ENCODE assay signal across 21 cellular contexts in genomic region chr4:163816494-163816893, GRCh38.
A peak's percentile ranks its signal among the peaks of the same experiment; 100 is the strongest.
DNase-seq lines count a peak whose midpoint lies in the region; ATAC-seq and TF ChIP-seq lines count a peak whose summit lies in the region.
"Had no signal": no experiment of that assay in that cellular context is flagged by ENCODE, and none has a peak within 500 bp of the region (broad histone marks: within the 10 kb centered on the region; RNA-seq: fewer than 3 reads in every experiment).

No MANE protein-coding gene starts in this region.

- in situ Hi-C loops in GM13976 (cut with MboI; ENCODE audit: low sequenced_read_pairs, unreplicated experiment) = no loop called here

- DNase-seq in NCI-H1436 (lab: John Stamatoyannopoulos, UW) (peak; percentile 1), NCI-H1436 treated with DMSO at 0.1 percent for 48 hours (lab: John Stamatoyannopoulos, UW) (no peak), NCI-H69 (lab: John Stamatoyannopoulos, UW) (peak; percentile 0), glomerular visceral epithelial cell (ENCODE audit: extremely low spot score) (peak; percentile 1), GM13976 (ENCODE audit: low spot score) (no peak)
- DNase-seq in stimulated activated naive CD8-positive, alpha-beta T cell treated with anti-CD3 and anti-CD28 coated beads, Interleukin-15, amount 100 ng/mL, for 72 hours = no peak
- DNase-seq in activated CD4-positive, CD25-positive, alpha-beta regulatory T cell (lab: John Stamatoyannopoulos, UW) = no peak
- DNase-seq: activated CD8-positive, alpha-beta T cell treated with anti-CD3 and anti-CD28 coated beads, Interleukin-2, amount 10 ng/mL, durations not matched to agents 7 days and 5 days; activated T-cell treated with anti-CD3 and anti-CD28 coated beads, Interleukin-2, amount 50 U/mL, for 72 hours; body of pancreas; C1 segment of cervical spinal cord; colonic mucosa; MG63; NCI-H187 treated with DMSO at 0.1 percent for 48 hours; NCI-H526 treated with DMSO at 0.1 percent for 48 hours; stimulated activated CD4-positive, alpha-beta T cell treated with anti-CD3 and anti-CD28 coated beads, Interleukin-15, amount 100 ng/mL, for 24 hours; stimulated activated naive CD4-positive, alpha-beta T cell; SW 1271; upper lobe of left lung had no signal

- peak; percentile 43 for ATAC-seq in GM21526 (IDR thresholded peaks at IDR 0.05; ENCODE audit: low FRiP score, unreplicated experiment)
- ATAC-seq in stimulated activated naive CD8-positive, alpha-beta T cell treated with anti-CD3 and anti-CD28 coated beads, Interleukin-15, amount 100 ng/mL, for 72 hours = no peak
- ATAC-seq: activated CD8-positive, alpha-beta T cell treated with anti-CD3 and anti-CD28 coated beads, Interleukin-2, amount 10 ng/mL, durations not matched to agents 7 days and 5 days; activated T-cell treated with anti-CD3 and anti-CD28 coated beads, Interleukin-2, amount 50 U/mL, for 72 hours; body of pancreas had no signal

- H3K4me1 Mint-ChIP-seq in stimulated activated naive CD8-positive, alpha-beta T cell treated with anti-CD3 and anti-CD28 coated beads, Interleukin-15, amount 100 ng/mL, for 72 hours = no peaks in the 10 kb centered on the region

- no peaks in the 10 kb centered on the region for H3K9me3 Mint-ChIP-seq in stimulated activated naive CD8-positive, alpha-beta T cell treated with anti-CD3 and anti-CD28 coated beads, Interleukin-15, amount 100 ng/mL, for 72 hours
- H3K9me3 Mint-ChIP-seq: activated T-cell treated with anti-CD3 and anti-CD28 coated beads, Interleukin-2, amount 50 U/mL, for 72 hours had no signal

- H3K27ac Mint-ChIP-seq in stimulated activated naive CD8-positive, alpha-beta T cell treated with anti-CD3 and anti-CD28 coated beads, Interleukin-15, amount 100 ng/mL, for 72 hours = no peak overlapping the region
- H3K27ac Mint-ChIP-seq: activated CD8-positive, alpha-beta T cell treated with anti-CD3 and anti-CD28 coated beads, Interleukin-2, amount 10 ng/mL, durations not matched to agents 7 days and 5 days; activated naive CD8-positive, alpha-beta T cell; activated T-cell treated with anti-CD3 and anti-CD28 coated beads, Interleukin-2, amount 50 U/mL, for 72 hours had no signal

- H3K4me3 Mint-ChIP-seq in stimulated activated naive CD8-positive, alpha-beta T cell treated with anti-CD3 and anti-CD28 coated beads, Interleukin-15, amount 100 ng/mL, for 72 hours = no peak overlapping the region
- H3K4me3 Mint-ChIP-seq: activated CD8-positive, alpha-beta T cell treated with anti-CD3 and anti-CD28 coated beads, Interleukin-2, amount 10 ng/mL, durations not matched to agents 7 days and 5 days; activated naive CD8-positive, alpha-beta T cell; activated T-cell treated with anti-CD3 and anti-CD28 coated beads, Interleukin-2, amount 50 U/mL, for 72 hours had no signal

- H3K27me3 Mint-ChIP-seq in stimulated activated naive CD8-positive, alpha-beta T cell treated with anti-CD3 and anti-CD28 coated beads, Interleukin-15, amount 100 ng/mL, for 72 hours = no peaks in the 10 kb centered on the region
- H3K27me3 Mint-ChIP-seq: activated naive CD8-positive, alpha-beta T cell had no signal

- no peak for TF ChIP-seq CTCF in GM13976 (IDR thresholded peaks at IDR 0.05; ENCODE audit: borderline replicate concordance, control extremely low read depth, extremely low read depth, insufficient read depth, missing control alignments)

Comparison
In these comparisons a context has a peak if more than half of its experiments do, and no peak if none do; other contexts are left out.
1. DNase-seq: peak in NCI-H1436 (single experiment), NCI-H69 (single experiment) and glomerular visceral epithelial cell (single experiment); none in NCI-H1436 treated with DMSO at 0.1 percent for 48 hours (single experiment), GM13976 (single experiment), stimulated activated naive CD8-positive, alpha-beta T cell treated with anti-CD3 and anti-CD28 coated beads, Interleukin-15, amount 100 ng/mL, for 72 hours (0 of 2) and activated CD4-positive, CD25-positive, alpha-beta regulatory T cell (0 of 4).